ENCODE assay signal across 13 cellular contexts in the genomic region with DNA sequence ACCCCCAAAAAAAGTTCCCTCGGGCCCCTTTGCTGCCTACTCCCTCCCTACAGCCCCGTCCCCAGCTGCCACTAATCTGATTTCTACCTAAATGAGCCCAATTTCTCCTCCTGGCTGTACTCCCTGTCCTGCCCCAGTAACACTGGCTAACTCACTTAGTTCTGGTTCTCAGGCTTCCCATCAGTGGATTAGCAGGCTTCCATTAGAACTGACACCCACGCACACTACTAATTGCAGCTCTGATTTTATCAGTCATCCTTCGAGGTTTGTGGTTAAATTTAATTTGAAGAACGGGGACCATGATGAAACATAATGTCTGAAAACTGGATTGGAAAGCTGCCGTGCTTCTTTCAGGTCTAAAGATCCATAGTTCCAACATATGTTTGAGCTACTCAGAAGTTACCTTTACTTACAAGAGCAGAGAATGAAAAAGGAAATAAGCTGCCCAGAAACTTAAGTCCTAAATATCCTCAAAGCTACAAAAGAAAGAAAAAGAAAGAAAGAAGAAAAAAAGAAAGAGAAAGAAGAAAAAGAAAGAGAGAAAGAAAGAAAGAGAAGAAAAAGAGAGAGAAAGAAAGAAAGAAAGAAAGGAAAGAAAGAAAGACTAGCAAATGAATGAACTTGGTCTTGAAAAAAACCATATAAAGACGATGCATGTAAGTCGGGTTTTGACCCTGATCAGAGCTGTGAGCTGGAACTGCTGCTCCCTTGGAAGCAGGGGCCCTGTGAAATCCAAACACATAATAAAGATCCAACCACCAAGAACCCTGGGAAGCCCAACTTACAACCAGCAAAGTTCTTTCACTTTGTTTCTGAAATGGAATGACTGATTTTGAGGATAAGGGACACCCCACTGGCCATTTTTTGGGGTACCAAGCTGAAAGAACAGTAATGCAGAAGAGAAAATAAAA. TPM values are rescaled to one million over a fixed set of nuclear protein-coding genes. Genes with fewer than 3 reads are reported as not detected.
DNase-seq lines count a peak whose midpoint lies in the region; ATAC-seq, FAIRE-seq and TF ChIP-seq lines count a peak whose summit lies in the region.
"Had no signal": no experiment of that assay in that cellular context is flagged by ENCODE, and none has a peak within 500 bp of the region (broad histone marks: within the 10 kb centered on the region; RNA-seq: fewer than 3 reads in every experiment).

No MANE protein-coding gene starts in this region.

- no peak for TF ChIP-seq POLR2A in H54 (IDR thresholded peaks at IDR 0.05; ENCODE audit: low read depth, low read length)

- no peaks in the 10 kb centered on the region for H3F3A ChIP-seq in Loucy (ENCODE audit: low read depth)

- no peaks in the 10 kb centered on the region for H3K9me3 Mint-ChIP-seq in chondrocyte (ENCODE audit: low read depth)
- H3K9me3 Mint-ChIP-seq: activated CD4-positive, alpha-beta memory T cell treated with anti-CD3 and anti-CD28 coated beads, Interleukin-2, amount 10 ng/mL, durations not matched to agents 7 days and 5 days; activated naive CD8-positive, alpha-beta T cell treated with anti-CD3 and anti-CD28 coated beads, Interleukin-2, amount 10 ng/mL, durations not matched to agents 7 days and 5 days had no signal

- H3K27ac Mint-ChIP-seq in chondrocyte (ENCODE audit: unreplicated experiment) = peak overlapping the region; percentile 6
- H3K27ac Mint-ChIP-seq: activated CD4-positive, alpha-beta memory T cell treated with anti-CD3 and anti-CD28 coated beads, Interleukin-2, amount 10 ng/mL, durations not matched to agents 7 days and 5 days; activated naive CD8-positive, alpha-beta T cell treated with anti-CD3 and anti-CD28 coated beads, Interleukin-2, amount 10 ng/mL, durations not matched to agents 7 days and 5 days had no signal

- H3K4me2 ChIP-seq in Loucy (ENCODE audit: low read depth, low read length, poor library complexity, severe bottlenecking) (peak overlapping the region; percentile 18), osteoblast (ENCODE audit: insufficient read depth, low read length) (peak overlapping the region; percentile 81)

- H3K36me3 ChIP-seq in BJ (ENCODE audit: control insufficient read depth, insufficient read depth, low read length) = no peaks in the 10 kb centered on the region
- no peaks in the 10 kb centered on the region for H3K36me3 ChIP-seq in Loucy (ENCODE audit: insufficient read depth, low read length)
- no peaks in the 10 kb centered on the region for H3K36me3 ChIP-seq in osteoblast (ENCODE audit: insufficient read depth, low read length)

- DNase-seq in BJ (ENCODE audit: low read depth) = peak; percentile 24
- no peak for DNase-seq in chondrocyte (ENCODE audit: low spot score)
- no peak for DNase-seq in osteoblast (ENCODE audit: insufficient read length, low spot score, missing footprints)
- DNase-seq in foreskin melanocyte = no peak
- DNase-seq in hypothalamus (lab: John Stamatoyannopoulos, UW) = no peak
- no peak for DNase-seq in H54 (ENCODE audit: insufficient read length, low spot score)
- DNase-seq: activated CD4-positive, alpha-beta memory T cell treated with anti-CD3 and anti-CD28 coated beads, Interleukin-2, amount 10 ng/mL, durations not matched to agents 7 days and 5 days; activated naive CD8-positive, alpha-beta T cell treated with anti-CD3 and anti-CD28 coated beads, Interleukin-2, amount 10 ng/mL, durations not matched to agents 7 days and 5 days; CD4-positive, alpha-beta memory T cell; nucleus accumbens; stimulated activated naive CD4-positive, alpha-beta T cell had no signal

- peaks cover 47% of the 10 kb centered on the region for H3K4me1 Mint-ChIP-seq in chondrocyte (ENCODE audit: low read depth)
- H3K4me1 Mint-ChIP-seq: activated CD4-positive, alpha-beta memory T cell treated with anti-CD3 and anti-CD28 coated beads, Interleukin-2, amount 10 ng/mL, durations not matched to agents 7 days and 5 days; activated naive CD8-positive, alpha-beta T cell treated with anti-CD3 and anti-CD28 coated beads, Interleukin-2, amount 10 ng/mL, durations not matched to agents 7 days and 5 days had no signal

- H4K20me1 ChIP-seq in Loucy (ENCODE audit: insufficient read depth, low read length, poor library complexity, severe bottlenecking) (no peaks in the 10 kb centered on the region), osteoblast (ENCODE audit: insufficient read depth, low read length) (no peaks in the 10 kb centered on the region)

- H3K9me2 ChIP-seq in Loucy (replicated peaks; ENCODE audit: low read depth, low read length) = no peaks in the 10 kb centered on the region

- no peak overlapping the region for H3K4me3 ChIP-seq in BJ (ENCODE audit: low read depth, low read length)
- no peak overlapping the region for H3K4me3 ChIP-seq in Loucy (ENCODE audit: low read length, poor library complexity, severe bottlenecking)
- H3K4me3 ChIP-seq in osteoblast (ENCODE audit: insufficient read depth, low read length) = peak overlapping the region; percentile 54

- H3K36me3 Mint-ChIP-seq in chondrocyte (ENCODE audit: low read depth) = no peaks in the 10 kb centered on the region
- H3K36me3 Mint-ChIP-seq: activated naive CD8-positive, alpha-beta T cell treated with anti-CD3 and anti-CD28 coated beads, Interleukin-2, amount 10 ng/mL, durations not matched to agents 7 days and 5 days; CD4-positive, alpha-beta memory T cell had no signal

- H3K27me3 ChIP-seq in BJ (ENCODE audit: control insufficient read depth, insufficient read depth, low read length) (no peaks in the 10 kb centered on the region), Loucy (ENCODE audit: insufficient read depth, low read length, poor library complexity, severe bottlenecking) (no peaks in the 10 kb centered on the region), osteoblast (ENCODE audit: insufficient read depth, low read length) (no peaks in the 10 kb centered on the region)

- H3K4me1 ChIP-seq in Loucy (ENCODE audit: insufficient read depth, low read length, poor library complexity, severe bottlenecking) (peaks cover 10% of the 10 kb centered on the region), osteoblast (ENCODE audit: insufficient read depth, low read length) (peaks cover 34% of the 10 kb centered on the region)

- no peak overlapping the region for H3K4me3 Mint-ChIP-seq in chondrocyte (ENCODE audit: unreplicated experiment)
- H3K4me3 Mint-ChIP-seq: activated CD4-positive, alpha-beta memory T cell treated with anti-CD3 and anti-CD28 coated beads, Interleukin-2, amount 10 ng/mL, durations not matched to agents 7 days and 5 days; activated naive CD8-positive, alpha-beta T cell treated with anti-CD3 and anti-CD28 coated beads, Interleukin-2, amount 10 ng/mL, durations not matched to agents 7 days and 5 days had no signal

- H2AFZ ChIP-seq in Loucy (ENCODE audit: low read length) (no peak overlapping the region), osteoblast (ENCODE audit: low read length) (peak overlapping the region; percentile 47)

- TF ChIP-seq CTCF in BJ (IDR thresholded peaks at IDR 0.05; ENCODE audit: insufficient read depth, low read depth, low read length) = no peak
- no peak for TF ChIP-seq CTCF in Loucy (conservative IDR thresholded peaks at IDR 0.05; ENCODE audit: low read length)
- TF ChIP-seq CTCF in chondrocyte (IDR thresholded peaks at IDR 0.05) = no peak
- TF ChIP-seq CTCF in osteoblast (IDR thresholded peaks at IDR 0.05; ENCODE audit: extremely low read depth, low read depth, low read length) = no peak

- FAIRE-seq in H54 (lab: Jason Lieb, UNC) = no peak

- CTCF ChIA-PET in BJ (lab: Yijun Ruan, JAX) = interaction anchor here (0.9 to 1.3 kb wide), 4 partner anchors 9 to 26 kb away, joined by 3 to 5 read pairs (median 3); no protein-coding TSS in a partner anchor

- POLR2A ChIA-PET in BJ (lab: Charles Lee) = interaction anchor here (0.7 kb wide), 1 partner anchor 18 kb away, joined by 7 read pairs; no protein-coding TSS in a partner anchor

- ATAC-seq in GM21576 (IDR thresholded peaks at IDR 0.05; ENCODE audit: unreplicated experiment) = no peak

- H3K27me3 Mint-ChIP-seq in chondrocyte (ENCODE audit: low read depth) = no peaks in the 10 kb centered on the region

- H3K79me2 ChIP-seq in Loucy (ENCODE audit: insufficient read depth, low read length) (no peaks in the 10 kb centered on the region), osteoblast (ENCODE audit: insufficient read depth, low read length) (peaks cover 14% of the 10 kb centered on the region)

- H3K27ac ChIP-seq in osteoblast (ENCODE audit: low read depth, low read length) = peak overlapping the region; percentile 11

- H3K9ac ChIP-seq in Loucy (ENCODE audit: low read depth, low read length, poor library complexity, severe bottlenecking) = no peak overlapping the region

- no peaks in the 10 kb centered on the region for H3K9me3 ChIP-seq in Loucy (ENCODE audit: insufficient read depth, low read depth, low read length)
- no peaks in the 10 kb centered on the region for H3K9me3 ChIP-seq in osteoblast (ENCODE audit: low read depth, low read length)

RNA-seq across cellular contexts. Expression of a gene that starts 51.7 kb away (rescaled TPM):
- polyA plus RNA-seq in BJ (2011; rRNA removed) = 5.2 and 5.6 TPM in 2 replicates
- polyA minus RNA-seq in BJ (2011; rRNA and poly(A)+ RNA removed) = 5.7 and 8.0 TPM in 2 replicates
- total RNA-seq in chondrocyte = 11.5 to 14.2 TPM (median 12.8 TPM) in 3 replicates
- total RNA-seq in osteoblast = 4.7 and 5.4 TPM in 2 replicates
- total RNA-seq: activated CD4-positive, alpha-beta memory T cell treated with anti-CD3 and anti-CD28 coated beads, Interleukin-2, amount 10 ng/mL, durations not matched to agents 7 days and 5 days; activated naive CD8-positive, alpha-beta T cell treated with anti-CD3 and anti-CD28 coated beads, Interleukin-2, amount 10 ng/mL, durations not matched to agents 7 days and 5 days; CD4-positive, alpha-beta memory T cell had no signal
- polyA plus RNA-seq: CD4-positive, alpha-beta memory T cell had no signal
